1 cellular context compared by ENCODE assay signal in genomic region chr16:31700530-31701388, GRCh38.
A peak's percentile ranks its signal among the peaks of the same experiment; 100 is the strongest.
TF ChIP-seq lines count a peak whose summit lies in the region.

No MANE protein-coding gene starts in this region.

TF ChIP-seq in SK-N-SH, 30 proteins besides CTCF, POLR2A, EP300 and RAD21 (continued from another document):
- TF ChIP-seq, protein P1, sequence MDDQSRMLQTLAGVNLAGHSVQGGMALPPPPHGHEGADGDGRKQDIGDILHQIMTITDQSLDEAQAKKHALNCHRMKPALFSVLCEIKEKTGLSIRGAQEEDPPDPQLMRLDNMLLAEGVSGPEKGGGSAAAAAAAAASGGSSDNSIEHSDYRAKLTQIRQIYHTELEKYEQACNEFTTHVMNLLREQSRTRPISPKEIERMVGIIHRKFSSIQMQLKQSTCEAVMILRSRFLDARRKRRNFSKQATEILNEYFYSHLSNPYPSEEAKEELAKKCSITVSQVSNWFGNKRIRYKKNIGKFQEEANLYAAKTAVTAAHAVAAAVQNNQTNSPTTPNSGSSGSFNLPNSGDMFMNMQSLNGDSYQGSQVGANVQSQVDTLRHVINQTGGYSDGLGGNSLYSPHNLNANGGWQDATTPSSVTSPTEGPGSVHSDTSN (IDR thresholded peaks at IDR 0.05), result no peak
- TF ChIP-seq CHD2 (IDR thresholded peaks at IDR 0.05; ENCODE audit: low read length, partially characterized antibody), result peak; percentile 46
- no peak for TF ChIP-seq FOSL2 (IDR thresholded peaks at IDR 0.05; ENCODE audit: borderline replicate concordance, low read depth)
- TF ChIP-seq NRF1 (IDR thresholded peaks at IDR 0.05; ENCODE audit: low read depth, low read length), result no peak
- no peak for TF ChIP-seq USF2 (IDR thresholded peaks at IDR 0.05; ENCODE audit: borderline replicate concordance, low read depth, low read length)
- no peak for TF ChIP-seq TEAD4 (IDR thresholded peaks at IDR 0.05; ENCODE audit: borderline replicate concordance, insufficient read depth)
- TF ChIP-seq RFX5 (IDR thresholded peaks at IDR 0.05; ENCODE audit: low read length), result 0 out of 2 replicates have a peak, but pooled peaks have one; percentile 16
- TF ChIP-seq GABPA (IDR thresholded peaks at IDR 0.05; ENCODE audit: low read depth), result peak; percentile 77
- TF ChIP-seq, protein P2, sequence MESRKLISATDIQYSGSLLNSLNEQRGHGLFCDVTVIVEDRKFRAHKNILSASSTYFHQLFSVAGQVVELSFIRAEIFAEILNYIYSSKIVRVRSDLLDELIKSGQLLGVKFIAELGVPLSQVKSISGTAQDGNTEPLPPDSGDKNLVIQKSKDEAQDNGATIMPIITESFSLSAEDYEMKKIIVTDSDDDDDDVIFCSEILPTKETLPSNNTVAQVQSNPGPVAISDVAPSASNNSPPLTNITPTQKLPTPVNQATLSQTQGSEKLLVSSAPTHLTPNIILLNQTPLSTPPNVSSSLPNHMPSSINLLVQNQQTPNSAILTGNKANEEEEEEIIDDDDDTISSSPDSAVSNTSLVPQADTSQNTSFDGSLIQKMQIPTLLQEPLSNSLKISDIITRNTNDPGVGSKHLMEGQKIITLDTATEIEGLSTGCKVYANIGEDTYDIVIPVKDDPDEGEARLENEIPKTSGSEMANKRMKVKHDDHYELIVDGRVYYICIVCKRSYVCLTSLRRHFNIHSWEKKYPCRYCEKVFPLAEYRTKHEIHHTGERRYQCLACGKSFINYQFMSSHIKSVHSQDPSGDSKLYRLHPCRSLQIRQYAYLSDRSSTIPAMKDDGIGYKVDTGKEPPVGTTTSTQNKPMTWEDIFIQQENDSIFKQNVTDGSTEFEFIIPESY (IDR thresholded peaks at IDR 0.05; ENCODE audit: borderline replicate concordance, low read depth), result no peak
- no peak for TF ChIP-seq YY1 (IDR thresholded peaks at IDR 0.05; ENCODE audit: low read depth)
- TF ChIP-seq RXRA (IDR thresholded peaks at IDR 0.05; ENCODE audit: borderline replicate concordance, low read depth), result no peak
- no peak for TF ChIP-seq USF1 (IDR thresholded peaks at IDR 0.05; ENCODE audit: borderline replicate concordance, low read depth)
